13 cellular contexts compared by ENCODE assay signal in genomic region chr7:159038066-159038465, GRCh38.
"Had no signal": no experiment of that assay in that cellular context is flagged by ENCODE, and none has a peak within 500 bp of the region (broad histone marks: within the 10 kb centered on the region; RNA-seq: fewer than 3 reads in every experiment).

No MANE protein-coding gene starts in this region.

- H3K4me3 ChIP-seq: hepatocyte, suprapubic skin, upper lobe of right lung had no signal

- H3K4me1 ChIP-seq: suprapubic skin, upper lobe of right lung had no signal

- ATAC-seq: stimulated activated naive CD8-positive, alpha-beta T cell treated with anti-CD3 and anti-CD28 coated beads, Interleukin-15, Interleukin-2, amounts not matched to agents 100 U/mL and 50 U/mL, for 24 hours; upper lobe of right lung had no signal

- H3K9me3 ChIP-seq: suprapubic skin, upper lobe of right lung had no signal

- H3K27me3 ChIP-seq: hepatocyte, suprapubic skin, upper lobe of right lung had no signal

- H3K36me3 ChIP-seq: suprapubic skin, upper lobe of right lung had no signal

- H3K27ac ChIP-seq: hepatocyte, suprapubic skin, upper lobe of right lung had no signal

- DNase-seq: activated CD4-positive, alpha-beta memory T cell treated with anti-CD3 and anti-CD28 coated beads, Interleukin-2, amount 10 ng/mL, durations not matched to agents 7 days and 5 days; activated CD4-positive, alpha-beta T cell treated with anti-CD3 and anti-CD28 coated beads for 1 hour; activated naive CD4-positive, alpha-beta T cell treated with anti-CD3 and anti-CD28 coated beads, Interleukin-2, amount 10 ng/mL, durations not matched to agents 7 days and 5 days; central memory CD4-positive, alpha-beta T cell; kidney; midbrain; nucleus accumbens; stimulated activated CD4-positive, alpha-beta T cell treated with anti-CD3 and anti-CD28 coated beads, Interleukin-2, amount 100 ng/mL, for 48 hours; stimulated activated naive CD8-positive, alpha-beta T cell treated with anti-CD3 and anti-CD28 coated beads, Interleukin-15, Interleukin-2, amounts not matched to agents 100 U/mL and 50 U/mL, for 24 hours; T-helper 9 cell; upper lobe of right lung had no signal
